Comparison of ENCODE assay signal across 20 cellular contexts in genomic region chr6:129184324-129184723, GRCh38.
"Had no signal": no experiment of that assay in that cellular context is flagged by ENCODE, and none has a peak within 500 bp of the region (broad histone marks: within the 10 kb centered on the region; RNA-seq: fewer than 3 reads in every experiment).

No MANE protein-coding gene starts in this region.

- H3K27me3 Mint-ChIP-seq: activated CD4-positive, alpha-beta memory T cell treated with anti-CD3 and anti-CD28 coated beads for 36 hours; activated naive CD4-positive, alpha-beta T cell treated with anti-CD3 and anti-CD28 coated beads, Interleukin-2, amount 10 ng/mL, durations not matched to agents 7 days and 5 days had no signal

- H3K36me3 Mint-ChIP-seq: activated CD4-positive, alpha-beta memory T cell treated with anti-CD3 and anti-CD28 coated beads for 36 hours; activated CD8-positive, alpha-beta memory T cell treated with anti-CD3 and anti-CD28 coated beads, Interleukin-2, amount 10 ng/mL, durations not matched to agents 7 days and 5 days; activated naive CD4-positive, alpha-beta T cell treated with anti-CD3 and anti-CD28 coated beads, Interleukin-2, amount 10 ng/mL, durations not matched to agents 7 days and 5 days; neural progenitor cell had no signal

- ATAC-seq: activated CD8-positive, alpha-beta memory T cell treated with anti-CD3 and anti-CD28 coated beads, Interleukin-2, amount 10 ng/mL, durations not matched to agents 7 days and 5 days; lower lobe of right lung had no signal

- H3K27ac ChIP-seq: cardiac muscle cell, esophagus muscularis mucosa, lower lobe of right lung, neural progenitor cell had no signal

- H3K27ac Mint-ChIP-seq: activated CD4-positive, alpha-beta memory T cell treated with anti-CD3 and anti-CD28 coated beads for 36 hours; activated CD8-positive, alpha-beta memory T cell treated with anti-CD3 and anti-CD28 coated beads, Interleukin-2, amount 10 ng/mL, durations not matched to agents 7 days and 5 days; activated naive CD4-positive, alpha-beta T cell treated with anti-CD3 and anti-CD28 coated beads, Interleukin-2, amount 10 ng/mL, durations not matched to agents 7 days and 5 days; neural progenitor cell had no signal

- H3K4me3 ChIP-seq: cardiac muscle cell, esophagus muscularis mucosa, lower lobe of right lung, neural progenitor cell, skin epidermis, tibial nerve, uterus had no signal

- H3K4me1 ChIP-seq: lower lobe of right lung, uterus had no signal

- H3K4me3 Mint-ChIP-seq: activated CD4-positive, alpha-beta memory T cell treated with anti-CD3 and anti-CD28 coated beads for 36 hours; activated CD8-positive, alpha-beta memory T cell treated with anti-CD3 and anti-CD28 coated beads, Interleukin-2, amount 10 ng/mL, durations not matched to agents 7 days and 5 days; activated naive CD4-positive, alpha-beta T cell treated with anti-CD3 and anti-CD28 coated beads, Interleukin-2, amount 10 ng/mL, durations not matched to agents 7 days and 5 days; neural progenitor cell had no signal

- H3K4me2 ChIP-seq: neural progenitor cell had no signal

- H3K36me3 ChIP-seq: cardiac muscle cell, esophagus muscularis mucosa, lower lobe of right lung, neural progenitor cell, tibial nerve, uterus had no signal

- H3K9me3 ChIP-seq: esophagus muscularis mucosa, lower lobe of right lung, tibial nerve, uterus had no signal

- H3K4me1 Mint-ChIP-seq: activated CD8-positive, alpha-beta memory T cell treated with anti-CD3 and anti-CD28 coated beads, Interleukin-2, amount 10 ng/mL, durations not matched to agents 7 days and 5 days; activated naive CD4-positive, alpha-beta T cell treated with anti-CD3 and anti-CD28 coated beads, Interleukin-2, amount 10 ng/mL, durations not matched to agents 7 days and 5 days; neural progenitor cell had no signal

- H3K9ac ChIP-seq: neural progenitor cell had no signal

- H2AFZ ChIP-seq: neural progenitor cell had no signal

- H3K9me3 Mint-ChIP-seq: activated CD4-positive, alpha-beta memory T cell treated with anti-CD3 and anti-CD28 coated beads for 36 hours; activated naive CD4-positive, alpha-beta T cell treated with anti-CD3 and anti-CD28 coated beads, Interleukin-2, amount 10 ng/mL, durations not matched to agents 7 days and 5 days; neural progenitor cell had no signal

- H3K27me3 ChIP-seq: cardiac muscle cell, esophagus muscularis mucosa, neural progenitor cell, tibial nerve, uterus had no signal

- DNase-seq: activated CD4-positive, alpha-beta memory T cell treated with anti-CD3 and anti-CD28 coated beads for 36 hours; activated CD4-positive, alpha-beta T cell treated with anti-CD3 and anti-CD28 coated beads for 1 hour; activated CD8-positive, alpha-beta memory T cell treated with anti-CD3 and anti-CD28 coated beads, Interleukin-2, amount 10 ng/mL, durations not matched to agents 7 days and 5 days; activated naive CD4-positive, alpha-beta T cell treated with anti-CD3 and anti-CD28 coated beads, Interleukin-2, amount 10 ng/mL, durations not matched to agents 7 days and 5 days; activated T-cell treated with anti-CD3 and anti-CD28 coated beads, Interleukin-2, amount 50 U/mL, for 1 hour; kidney glomerular epithelial cell; lower lobe of right lung; midbrain; stimulated activated CD4-positive, alpha-beta T cell treated with anti-CD3 and anti-CD28 coated beads, Interleukin-4, amount 100 ng/mL, for 4 hours; stimulated activated CD8-positive, alpha-beta memory T cell treated with anti-CD3 and anti-CD28 coated beads, Interleukin-4, amount 100 ng/mL, for 48 hours; stimulated activated naive CD4-positive, alpha-beta T cell treated with Interleukin-2 at 50 U/mL for 16 hours; substantia nigra; T-helper 1 cell; T1000; uterus had no signal
